1 cellular context compared by ENCODE assay signal in the genomic region with DNA sequence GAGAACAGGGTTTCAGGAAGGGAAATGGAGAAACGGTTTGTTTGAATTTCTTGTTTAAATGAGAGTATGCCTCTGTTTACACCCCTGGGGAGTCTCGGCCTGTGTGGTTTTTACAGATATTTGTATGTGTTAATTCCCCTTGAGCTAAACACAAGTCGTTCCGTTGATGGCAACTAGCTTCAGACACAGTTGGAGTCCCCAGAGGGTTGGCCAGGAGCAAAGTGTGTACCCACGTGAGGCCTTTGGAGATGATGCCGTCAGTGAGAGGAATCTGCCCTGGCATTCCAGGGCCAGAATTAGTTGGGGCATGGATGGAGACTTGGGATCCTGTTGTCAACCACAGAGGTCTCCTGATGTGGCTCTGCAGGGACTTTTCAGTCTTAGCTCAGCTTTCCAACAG.
TF ChIP-seq lines count a peak whose summit lies in the region.

No MANE protein-coding gene starts in this region.

TF ChIP-seq in IMR-90, 13 proteins besides CTCF, POLR2A, EP300 and RAD21 (continued from another document):
- TF ChIP-seq, protein P1, sequence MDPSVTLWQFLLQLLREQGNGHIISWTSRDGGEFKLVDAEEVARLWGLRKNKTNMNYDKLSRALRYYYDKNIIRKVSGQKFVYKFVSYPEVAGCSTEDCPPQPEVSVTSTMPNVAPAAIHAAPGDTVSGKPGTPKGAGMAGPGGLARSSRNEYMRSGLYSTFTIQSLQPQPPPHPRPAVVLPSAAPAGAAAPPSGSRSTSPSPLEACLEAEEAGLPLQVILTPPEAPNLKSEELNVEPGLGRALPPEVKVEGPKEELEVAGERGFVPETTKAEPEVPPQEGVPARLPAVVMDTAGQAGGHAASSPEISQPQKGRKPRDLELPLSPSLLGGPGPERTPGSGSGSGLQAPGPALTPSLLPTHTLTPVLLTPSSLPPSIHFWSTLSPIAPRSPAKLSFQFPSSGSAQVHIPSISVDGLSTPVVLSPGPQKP (IDR thresholded peaks at IDR 0.05; ENCODE audit: borderline replicate concordance, low read depth, low read length): no peak
- TF ChIP-seq MAZ (IDR thresholded peaks at IDR 0.05; ENCODE audit: borderline replicate concordance, low read depth, low read length) (no peak), SMC3 (IDR thresholded peaks at IDR 0.05; ENCODE audit: low read depth, low read length) (no peak), CHD1 (IDR thresholded peaks at IDR 0.05; ENCODE audit: low read depth, low read length) (no peak), NFE2L2 (IDR thresholded peaks at IDR 0.05; ENCODE audit: low read depth, low read length) (no peak)
